ENCODE assay signal across 14 cellular contexts in the genomic region with DNA sequence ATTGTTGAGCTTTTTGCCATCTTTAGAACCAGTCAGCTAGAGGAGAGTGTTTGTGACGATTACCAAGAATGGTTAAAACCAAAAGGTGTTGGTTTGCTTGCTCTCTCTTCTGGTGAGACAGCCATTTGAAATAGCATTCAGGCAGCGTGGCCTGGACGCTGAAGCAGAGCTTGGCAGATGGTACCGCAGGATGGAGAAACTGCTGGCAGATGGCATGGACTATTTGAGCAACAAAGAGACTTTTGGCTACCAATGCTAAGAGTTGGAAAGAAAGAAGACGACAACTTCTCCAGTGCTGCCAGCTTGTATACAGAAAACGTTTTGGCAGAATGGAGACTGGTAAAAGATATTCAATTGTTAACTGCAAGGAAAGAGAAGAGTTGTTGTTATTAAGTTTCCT.
DNase-seq lines count a peak whose midpoint lies in the region; ATAC-seq and TF ChIP-seq lines count a peak whose summit lies in the region.
"Had no signal": no experiment of that assay in that cellular context is flagged by ENCODE, and none has a peak within 500 bp of the region (broad histone marks: within the 10 kb centered on the region; RNA-seq: fewer than 3 reads in every experiment).

No MANE protein-coding gene starts in this region.

- H3K27me3 ChIP-seq in psoas muscle (ENCODE audit: insufficient read depth in 3 of 3, low read length in 2 of 3) (no peaks in the 10 kb centered on the region), ascending aorta (no peaks in the 10 kb centered on the region)
- H3K27me3 ChIP-seq: testis had no signal

- intact Hi-C loops in psoas muscle (cut with DNase I) (loop anchor here (10.0 kb wide), 2 partner anchors 165 to 535 kb away; no protein-coding TSS in a partner anchor), ascending aorta (cut with DNase I) (no loop called here)

- H3K27ac ChIP-seq in psoas muscle (peak overlapping the region; percentile 78), ascending aorta (no peak overlapping the region)
- H3K27ac ChIP-seq: testis had no signal

- H3K9me3 ChIP-seq in psoas muscle (no peaks in the 10 kb centered on the region), ascending aorta (peaks cover 0 to 6% of the 10 kb centered on the region in 2 donors)
- H3K9me3 ChIP-seq: testis had no signal

- 24 to 44% (median 31%) methylated on average over 6 of the region's 6 CpGs for WGBS in psoas muscle, 3 donors

- DNase-seq in G401 (ENCODE audit: low spot score), result peak; percentile 89
- peak; percentile 60 for DNase-seq in NCI-H524 treated with DMSO at 0.1 percent for 48 hours (lab: John Stamatoyannopoulos, UW)
- peak; percentile 18 for DNase-seq in fibroblast of the aortic adventitia (ENCODE audit: low read depth)
- DNase-seq in psoas muscle, result peak; percentile 50 to 79
- DNase-seq in AML-193 (lab: John Stamatoyannopoulos, UW), result no peak
- DNase-seq in ascending aorta (ENCODE audit: low spot score in 2 of 2), result no peak
- DNase-seq: activated CD8-positive, alpha-beta T cell treated with anti-CD3 and anti-CD28 coated beads, Interleukin-2, amount 10 ng/mL, durations not matched to agents 7 days and 5 days; natural killer cell; NCI-H187; stimulated activated CD4-positive, alpha-beta T cell treated with anti-CD3 and anti-CD28 coated beads, Interleukin-2, amount 100 ng/mL, for 24 hours; testis had no signal

- H3K4me1 ChIP-seq in psoas muscle (peaks cover 18% of the 10 kb centered on the region), ascending aorta (no peaks in the 10 kb centered on the region)
- H3K4me1 ChIP-seq: testis had no signal

- ATAC-seq in psoas muscle (peak; percentile 88 to 100 (median 96)), HG02885 (IDR thresholded peaks at IDR 0.05; ENCODE audit: poor library complexity, unreplicated experiment) (no peak), GM19395 (IDR thresholded peaks at IDR 0.05; ENCODE audit: unreplicated experiment) (no peak)
- ATAC-seq: activated CD8-positive, alpha-beta T cell treated with anti-CD3 and anti-CD28 coated beads, Interleukin-2, amount 10 ng/mL, durations not matched to agents 7 days and 5 days; activated T-helper 17 cell treated with anti-CD3 and anti-CD28 coated beads, Interleukin-2, amount 50 U/mL, for 72 hours; natural killer cell had no signal

- TF ChIP-seq CTCF in fibroblast of the aortic adventitia (IDR thresholded peaks at IDR 0.05; ENCODE audit: insufficient read depth, low read length) (no peak), psoas muscle (IDR thresholded peaks at IDR 0.05) (peak; percentile 29), ascending aorta (IDR thresholded peaks at IDR 0.05) (no peak)

- H3K36me3 ChIP-seq in psoas muscle (ENCODE audit: insufficient read depth in 1 of 2, low read depth in 1 of 2) (no peaks in the 10 kb centered on the region), ascending aorta (no peaks in the 10 kb centered on the region)

- in situ Hi-C loops in G401 (cut with HindIII; ENCODE audit: low sequenced_read_pairs), result no loop called here

- H3K4me3 ChIP-seq in fibroblast of the aortic adventitia (ENCODE audit: low read depth, low read length) (no peak overlapping the region), psoas muscle (peak overlapping the region; percentile 32), ascending aorta (no peak overlapping the region)
- H3K4me3 ChIP-seq: testis had no signal

Comparison
In these comparisons a context has a peak if more than half of its experiments do, and no peak if none do; other contexts are left out.
1. DNase-seq: peak in G401 (single experiment), NCI-H524 treated with DMSO at 0.1 percent for 48 hours (single experiment), fibroblast of the aortic adventitia (single experiment) and psoas muscle (2 of 2); none in AML-193 (0 of 2) and ascending aorta (0 of 2).
2. ATAC-seq: peak in psoas muscle (4 of 4); none in HG02885 (single experiment) and GM19395 (single experiment).